1 cellular context compared by ENCODE assay signal in genomic region chr2:26043862-26044736, GRCh38.
TF ChIP-seq lines count a peak whose summit lies in the region.

No MANE protein-coding gene starts in this region.

TF ChIP-seq in HepG2, 621 proteins besides CTCF, POLR2A, EP300 and RAD21 (continued from another document):
- peak; percentile 91 for TF ChIP-seq CEBPB (IDR thresholded peaks at IDR 0.05; ENCODE audit: borderline replicate concordance, low read depth, low read length)
- TF ChIP-seq ZBTB42 (CRISPR knock-in tag; IDR thresholded peaks at IDR 0.05): no peak
- TF ChIP-seq GATAD2A (CRISPR knock-in tag; IDR thresholded peaks at IDR 0.05): peak; percentile 50
- TF ChIP-seq ZNF501 (CRISPR knock-in tag; IDR thresholded peaks at IDR 0.05): no peak
- no peak for TF ChIP-seq PRDM10 (CRISPR knock-in tag; IDR thresholded peaks at IDR 0.05; ENCODE audit: low read depth)
- no peak for TF ChIP-seq E2F2 (CRISPR knock-in tag; IDR thresholded peaks at IDR 0.05; ENCODE audit: borderline replicate concordance)
- no peak for TF ChIP-seq ZNF788 (CRISPR knock-in tag; IDR thresholded peaks at IDR 0.05; ENCODE audit: borderline replicate concordance)
- 0 out of 2 replicates have a peak, but pooled peaks have one; percentile 24 for TF ChIP-seq MAX (IDR thresholded peaks at IDR 0.05)
- no peak for TF ChIP-seq CSRNP2 (CRISPR knock-in tag; conservative IDR thresholded peaks at IDR 0.05; ENCODE audit: low read depth)
- no peak for TF ChIP-seq ZBED4 (CRISPR knock-in tag; IDR thresholded peaks at IDR 0.05; ENCODE audit: borderline replicate concordance)
- no peak for TF ChIP-seq XRCC5 (optimal IDR thresholded peaks at IDR 0.05; ENCODE audit: low read length)
- no peak for TF ChIP-seq NR2C2 (CRISPR knock-in tag; IDR thresholded peaks at IDR 0.05; ENCODE audit: borderline replicate concordance)
- TF ChIP-seq PHF8 (CRISPR knock-in tag; IDR thresholded peaks at IDR 0.05): 0 out of 2 replicates have a peak, but pooled peaks have one; percentile 16
